1 cellular context compared by ENCODE assay signal in genomic region chr2:74486141-74486540, GRCh38.
A peak's percentile ranks its signal among the peaks of the same experiment; 100 is the strongest.
TF ChIP-seq lines count a peak whose summit lies in the region.

No MANE protein-coding gene starts in this region.

TF ChIP-seq in HepG2, 621 proteins besides CTCF, POLR2A, EP300 and RAD21 (continues in another document):
- TF ChIP-seq NBN (conservative IDR thresholded peaks at IDR 0.05) (no peak), TSC22D2 (CRISPR knock-in tag; IDR thresholded peaks at IDR 0.05; ENCODE audit: borderline replicate concordance) (0 out of 2 replicates have a peak, but pooled peaks have one; percentile 26), YY1 (IDR thresholded peaks at IDR 0.05; ENCODE audit: insufficient read depth, insufficient replicate concordance, low read depth, low read length) (no peak), ZNF331 (CRISPR knock-in tag; IDR thresholded peaks at IDR 0.05) (peak; percentile 44; the same call in 1 of the 2 replicates), TEAD3 (CRISPR knock-in tag; optimal IDR thresholded peaks at IDR 0.05; ENCODE audit: borderline replicate concordance) (peak; percentile 87), CHD4 (IDR thresholded peaks at IDR 0.05; ENCODE audit: borderline replicate concordance, low read length) (peak; percentile 21; the same call in 1 of the 2 replicates), HNF4G (IDR thresholded peaks at IDR 0.05; ENCODE audit: borderline replicate concordance, low read depth, low read length) (peak; percentile 31; the same call in 1 of the 2 replicates), HNF4G (CRISPR knock-in tag; IDR thresholded peaks at IDR 0.05; ENCODE audit: borderline replicate concordance, low read depth) (no peak), REL (CRISPR knock-in tag; conservative IDR thresholded peaks at IDR 0.05) (no peak), MIXL1 (CRISPR knock-in tag; IDR thresholded peaks at IDR 0.05) (peak; percentile 38; the same call in 1 of the 2 replicates), CSRNP2 (CRISPR knock-in tag; conservative IDR thresholded peaks at IDR 0.05; ENCODE audit: low read depth) (no peak), SNAPC2 (CRISPR knock-in tag; IDR thresholded peaks at IDR 0.05) (0 out of 2 replicates have a peak, but pooled peaks have one; percentile 23), ZFP36L2 (CRISPR knock-in tag; IDR thresholded peaks at IDR 0.05) (no peak), STAT6 (CRISPR knock-in tag; IDR thresholded peaks at IDR 0.05; ENCODE audit: borderline replicate concordance) (no peak), CEBPB (IDR thresholded peaks at IDR 0.05; ENCODE audit: borderline replicate concordance, low read depth, low read length) (peak; percentile 35; the same call in 1 of the 2 replicates), DNMT1 (CRISPR knock-in tag; IDR thresholded peaks at IDR 0.05) (no peak), FOXP4 (CRISPR knock-in tag; IDR thresholded peaks at IDR 0.05) (peak; percentile 71), ATF3 (CRISPR knock-in tag; IDR thresholded peaks at IDR 0.05) (no peak), RBM39 (IDR thresholded peaks at IDR 0.05; ENCODE audit: low read depth, low read length, poor library complexity, severe bottlenecking) (no peak), XBP1 (CRISPR knock-in tag; IDR thresholded peaks at IDR 0.05) (no peak), AHR (CRISPR knock-in tag; IDR thresholded peaks at IDR 0.05) (no peak), JUND (CRISPR knock-in tag; IDR thresholded peaks at IDR 0.05) (peak; percentile 3; the same call in 1 of the 2 replicates), TCF7 (IDR thresholded peaks at IDR 0.05; ENCODE audit: low read depth) (0 out of 2 replicates have a peak, but pooled peaks have one; percentile 17), FOXK2 (IDR thresholded peaks at IDR 0.05) (peak; percentile 46; the same call in 1 of the 2 replicates), CREB1 (IDR thresholded peaks at IDR 0.05) (0 out of 2 replicates have a peak, but pooled peaks have one; percentile 15), CREB1 (CRISPR knock-in tag; IDR thresholded peaks at IDR 0.05) (0 out of 2 replicates have a peak, but pooled peaks have one; percentile 11), ZNF570 (CRISPR knock-in tag; IDR thresholded peaks at IDR 0.05; ENCODE audit: borderline replicate concordance) (no peak), ZNF761 (CRISPR knock-in tag; conservative IDR thresholded peaks at IDR 0.05) (peak; percentile 60; the same call in 1 of the 2 replicates), ADNP (CRISPR knock-in tag; IDR thresholded peaks at IDR 0.05) (no peak), ZKSCAN5 (CRISPR knock-in tag; IDR thresholded peaks at IDR 0.05) (no peak), ZNF441 (CRISPR knock-in tag; IDR thresholded peaks at IDR 0.05; ENCODE audit: borderline replicate concordance) (peak; percentile 88), ZNF333 (CRISPR knock-in tag; IDR thresholded peaks at IDR 0.05; ENCODE audit: borderline replicate concordance) (no peak), NR2F6 (IDR thresholded peaks at IDR 0.05) (peak; percentile 40; the same call in 1 of the 2 replicates), NR2F6 (CRISPR knock-in tag; IDR thresholded peaks at IDR 0.05) (0 out of 2 replicates have a peak, but pooled peaks have one; percentile 24), KDM1A (CRISPR knock-in tag; IDR thresholded peaks at IDR 0.05) (peak; percentile 12; the same call in 1 of the 2 replicates), FOXP1 (IDR thresholded peaks at IDR 0.05) (no peak), FOXP1 (CRISPR knock-in tag; IDR thresholded peaks at IDR 0.05) (peak; percentile 74), SOX5 (CRISPR knock-in tag; IDR thresholded peaks at IDR 0.05; ENCODE audit: borderline replicate concordance) (peak; percentile 52; the same call in 1 of the 2 replicates), BCL6 (CRISPR knock-in tag; IDR thresholded peaks at IDR 0.05) (peak; percentile 47; the same call in 1 of the 2 replicates), RXRB (CRISPR knock-in tag; IDR thresholded peaks at IDR 0.05; ENCODE audit: borderline replicate concordance) (0 out of 2 replicates have a peak, but pooled peaks have one; percentile 20), MTF2 (CRISPR knock-in tag; IDR thresholded peaks at IDR 0.05; ENCODE audit: borderline replicate concordance) (no peak), FOXA3 (CRISPR knock-in tag; IDR thresholded peaks at IDR 0.05) (peak; percentile 83), SKI (IDR thresholded peaks at IDR 0.05; ENCODE audit: partially characterized antibody) (peak; percentile 19), ZGPAT (CRISPR knock-in tag; IDR thresholded peaks at IDR 0.05) (0 out of 2 replicates have a peak, but pooled peaks have one; percentile 18), FOSL2 (CRISPR knock-in tag; IDR thresholded peaks at IDR 0.05) (peak; percentile 40), NR2C2 (CRISPR knock-in tag; IDR thresholded peaks at IDR 0.05; ENCODE audit: borderline replicate concordance) (peak; percentile 65; the same call in 1 of the 2 replicates), ZNF780A (CRISPR knock-in tag; IDR thresholded peaks at IDR 0.05) (no peak; the same call in 1 of the 2 replicates)
- TF ChIP-seq, protein P1, sequence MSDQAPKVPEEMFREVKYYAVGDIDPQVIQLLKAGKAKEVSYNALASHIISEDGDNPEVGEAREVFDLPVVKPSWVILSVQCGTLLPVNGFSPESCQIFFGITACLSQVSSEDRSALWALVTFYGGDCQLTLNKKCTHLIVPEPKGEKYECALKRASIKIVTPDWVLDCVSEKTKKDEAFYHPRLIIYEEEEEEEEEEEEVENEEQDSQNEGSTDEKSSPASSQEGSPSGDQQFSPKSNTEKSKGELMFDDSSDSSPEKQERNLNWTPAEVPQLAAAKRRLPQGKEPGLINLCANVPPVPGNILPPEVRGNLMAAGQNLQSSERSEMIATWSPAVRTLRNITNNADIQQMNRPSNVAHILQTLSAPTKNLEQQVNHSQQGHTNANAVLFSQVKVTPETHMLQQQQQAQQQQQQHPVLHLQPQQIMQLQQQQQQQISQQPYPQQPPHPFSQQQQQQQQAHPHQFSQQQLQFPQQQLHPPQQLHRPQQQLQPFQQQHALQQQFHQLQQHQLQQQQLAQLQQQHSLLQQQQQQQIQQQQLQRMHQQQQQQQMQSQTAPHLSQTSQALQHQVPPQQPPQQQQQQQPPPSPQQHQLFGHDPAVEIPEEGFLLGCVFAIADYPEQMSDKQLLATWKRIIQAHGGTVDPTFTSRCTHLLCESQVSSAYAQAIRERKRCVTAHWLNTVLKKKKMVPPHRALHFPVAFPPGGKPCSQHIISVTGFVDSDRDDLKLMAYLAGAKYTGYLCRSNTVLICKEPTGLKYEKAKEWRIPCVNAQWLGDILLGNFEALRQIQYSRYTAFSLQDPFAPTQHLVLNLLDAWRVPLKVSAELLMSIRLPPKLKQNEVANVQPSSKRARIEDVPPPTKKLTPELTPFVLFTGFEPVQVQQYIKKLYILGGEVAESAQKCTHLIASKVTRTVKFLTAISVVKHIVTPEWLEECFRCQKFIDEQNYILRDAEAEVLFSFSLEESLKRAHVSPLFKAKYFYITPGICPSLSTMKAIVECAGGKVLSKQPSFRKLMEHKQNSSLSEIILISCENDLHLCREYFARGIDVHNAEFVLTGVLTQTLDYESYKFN (CRISPR knock-in tag; conservative IDR thresholded peaks at IDR 0.05) = peak; percentile 51
- TF ChIP-seq, protein P2, sequence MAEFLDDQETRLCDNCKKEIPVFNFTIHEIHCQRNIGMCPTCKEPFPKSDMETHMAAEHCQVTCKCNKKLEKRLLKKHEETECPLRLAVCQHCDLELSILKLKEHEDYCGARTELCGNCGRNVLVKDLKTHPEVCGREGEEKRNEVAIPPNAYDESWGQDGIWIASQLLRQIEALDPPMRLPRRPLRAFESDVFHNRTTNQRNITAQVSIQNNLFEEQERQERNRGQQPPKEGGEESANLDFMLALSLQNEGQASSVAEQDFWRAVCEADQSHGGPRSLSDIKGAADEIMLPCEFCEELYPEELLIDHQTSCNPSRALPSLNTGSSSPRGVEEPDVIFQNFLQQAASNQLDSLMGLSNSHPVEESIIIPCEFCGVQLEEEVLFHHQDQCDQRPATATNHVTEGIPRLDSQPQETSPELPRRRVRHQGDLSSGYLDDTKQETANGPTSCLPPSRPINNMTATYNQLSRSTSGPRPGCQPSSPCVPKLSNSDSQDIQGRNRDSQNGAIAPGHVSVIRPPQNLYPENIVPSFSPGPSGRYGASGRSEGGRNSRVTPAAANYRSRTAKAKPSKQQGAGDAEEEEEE (CRISPR knock-in tag; IDR thresholded peaks at IDR 0.05; ENCODE audit: borderline replicate concordance) = no peak
- TF ChIP-seq, protein P3, sequence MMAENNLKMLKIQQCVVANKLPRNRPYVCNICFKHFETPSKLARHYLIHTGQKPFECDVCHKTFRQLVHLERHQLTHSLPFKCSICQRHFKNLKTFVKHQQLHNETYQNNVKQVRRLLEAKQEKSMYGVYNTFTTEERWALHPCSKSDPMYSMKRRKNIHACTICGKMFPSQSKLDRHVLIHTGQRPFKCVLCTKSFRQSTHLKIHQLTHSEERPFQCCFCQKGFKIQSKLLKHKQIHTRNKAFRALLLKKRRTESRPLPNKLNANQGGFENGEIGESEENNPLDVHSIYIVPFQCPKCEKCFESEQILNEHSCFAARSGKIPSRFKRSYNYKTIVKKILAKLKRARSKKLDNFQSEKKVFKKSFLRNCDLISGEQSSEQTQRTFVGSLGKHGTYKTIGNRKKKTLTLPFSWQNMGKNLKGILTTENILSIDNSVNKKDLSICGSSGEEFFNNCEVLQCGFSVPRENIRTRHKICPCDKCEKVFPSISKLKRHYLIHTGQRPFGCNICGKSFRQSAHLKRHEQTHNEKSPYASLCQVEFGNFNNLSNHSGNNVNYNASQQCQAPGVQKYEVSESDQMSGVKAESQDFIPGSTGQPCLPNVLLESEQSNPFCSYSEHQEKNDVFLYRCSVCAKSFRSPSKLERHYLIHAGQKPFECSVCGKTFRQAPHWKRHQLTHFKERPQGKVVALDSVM (CRISPR knock-in tag; IDR thresholded peaks at IDR 0.05) = 0 out of 2 replicates have a peak, but pooled peaks have one; percentile 21
- TF ChIP-seq, protein P4, sequence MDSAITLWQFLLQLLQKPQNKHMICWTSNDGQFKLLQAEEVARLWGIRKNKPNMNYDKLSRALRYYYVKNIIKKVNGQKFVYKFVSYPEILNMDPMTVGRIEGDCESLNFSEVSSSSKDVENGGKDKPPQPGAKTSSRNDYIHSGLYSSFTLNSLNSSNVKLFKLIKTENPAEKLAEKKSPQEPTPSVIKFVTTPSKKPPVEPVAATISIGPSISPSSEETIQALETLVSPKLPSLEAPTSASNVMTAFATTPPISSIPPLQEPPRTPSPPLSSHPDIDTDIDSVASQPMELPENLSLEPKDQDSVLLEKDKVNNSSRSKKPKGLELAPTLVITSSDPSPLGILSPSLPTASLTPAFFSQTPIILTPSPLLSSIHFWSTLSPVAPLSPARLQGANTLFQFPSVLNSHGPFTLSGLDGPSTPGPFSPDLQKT (CRISPR knock-in tag; IDR thresholded peaks at IDR 0.05; ENCODE audit: borderline replicate concordance) = no peak
